In genomic region chr6:47631248-47632196, GRCh38 we compare ENCODE assay signal across 8 cellular contexts.
DNase-seq lines count a peak whose midpoint lies in the region; ATAC-seq, FAIRE-seq and TF ChIP-seq lines count a peak whose summit lies in the region.

No MANE protein-coding gene starts in this region.

- H3K79me2 ChIP-seq in OCI-LY3 (ENCODE audit: low read length), result no peaks in the 10 kb centered on the region

- peak; percentile 69 for DNase-seq in COLO829 (ENCODE audit: low spot score)
- DNase-seq in HL-60 (ENCODE audit: low read depth in 1 of 2, low spot score in 1 of 2), result peak in 1 of 2 experiments; percentile 9
- peak; percentile 71 for DNase-seq in bronchial epithelial cell (ENCODE audit: low read depth)
- DNase-seq in left colon, result no peak
- no peak for DNase-seq in upper lobe of right lung
- DNase-seq in stimulated activated CD4-positive, alpha-beta T cell treated with anti-CD3 and anti-CD28 coated beads, Interleukin-2, amount 100 ng/mL, for 48 hours, result no peak

- no peak overlapping the region for H3K4me3 ChIP-seq in HL-60 (replicated peaks; ENCODE audit: insufficient read depth, low read length)
- no peak overlapping the region for H3K4me3 ChIP-seq in OCI-LY3 (ENCODE audit: low read length)
- H3K4me3 ChIP-seq in bronchial epithelial cell (ENCODE audit: low read depth, low read length), result no peak overlapping the region
- H3K4me3 ChIP-seq in upper lobe of right lung, result no peak overlapping the region

- H3K27ac ChIP-seq in HL-60 (replicated peaks) (no peak overlapping the region), OCI-LY3 (ENCODE audit: low read length) (peak overlapping the region; percentile 45), upper lobe of right lung (no peak overlapping the region)

- peak overlapping the region; percentile 40 for H3K9ac ChIP-seq in OCI-LY3 (ENCODE audit: low read length)

- H4K20me1 ChIP-seq in OCI-LY3 (ENCODE audit: insufficient read depth, low read length), result no peaks in the 10 kb centered on the region

- H2AFZ ChIP-seq in OCI-LY3 (ENCODE audit: low read depth, low read length), result peak overlapping the region; percentile 43

- ATAC-seq in GM18907 (IDR thresholded peaks at IDR 0.05; ENCODE audit: unreplicated experiment) (peak; percentile 67), left colon (peak; percentile 72), upper lobe of right lung (peak; percentile 78)

- H3K9me3 ChIP-seq in OCI-LY3 (ENCODE audit: insufficient read depth, low read length) (no peaks in the 10 kb centered on the region), upper lobe of right lung (no peaks in the 10 kb centered on the region)

- peaks cover 1% of the 10 kb centered on the region for H3K36me3 ChIP-seq in OCI-LY3 (replicated peaks; ENCODE audit: low read depth, low read length)
- no peaks in the 10 kb centered on the region for H3K36me3 ChIP-seq in bronchial epithelial cell (ENCODE audit: control insufficient read depth, insufficient read depth, low read length)
- H3K36me3 ChIP-seq in upper lobe of right lung, result no peaks in the 10 kb centered on the region

- H3K4me1 ChIP-seq in OCI-LY3 (ENCODE audit: low read length) (peaks cover 49% of the 10 kb centered on the region), upper lobe of right lung (peaks cover 8% of the 10 kb centered on the region)

- no peaks in the 10 kb centered on the region for H3K27me3 ChIP-seq in HL-60 (ENCODE audit: insufficient read depth, poor library complexity, severe bottlenecking)
- no peaks in the 10 kb centered on the region for H3K27me3 ChIP-seq in OCI-LY3 (ENCODE audit: low read depth, low read length)
- H3K27me3 ChIP-seq in bronchial epithelial cell (ENCODE audit: control insufficient read depth, insufficient read depth, low read length), result no peaks in the 10 kb centered on the region
- no peaks in the 10 kb centered on the region for H3K27me3 ChIP-seq in upper lobe of right lung

- no peak for FAIRE-seq in bronchial epithelial cell (lab: Jason Lieb, UNC)

- intact Hi-C loops in left colon (cut with DNase I, micrococcal nuclease), result loop anchor here in 1 of 2 donors (5.0 kb wide), 1 partner anchor 151 kb away; the partner anchor contains the start of gene OPN5
- intact Hi-C loops in upper lobe of right lung (cut with DNase I), result loop anchor here (5.0 kb wide), 1 partner anchor 146 kb away; no protein-coding TSS in a partner anchor

- TF ChIP-seq CTCF in HL-60 (IDR thresholded peaks at IDR 0.05; ENCODE audit: insufficient read depth, low read length) (peak; percentile 0), OCI-LY3 (IDR thresholded peaks at IDR 0.05; ENCODE audit: low read depth, low read length) (peak; percentile 77), bronchial epithelial cell (IDR thresholded peaks at IDR 0.05; ENCODE audit: insufficient read depth, low read length, severe bottlenecking) (peak; percentile 59), upper lobe of right lung (IDR thresholded peaks at IDR 0.05) (peak; percentile 62)

- H3K4me2 ChIP-seq in OCI-LY3 (ENCODE audit: low read length), result peak overlapping the region; percentile 43

Comparison
In these comparisons a context has a peak if more than half of its experiments do, and no peak if none do; other contexts are left out.
1. DNase-seq: peak in COLO829 (single experiment) and bronchial epithelial cell (single experiment); none in left colon (0 of 2), upper lobe of right lung (single experiment) and stimulated activated CD4-positive, alpha-beta T cell treated with anti-CD3 and anti-CD28 coated beads, Interleukin-2, amount 100 ng/mL, for 48 hours (0 of 2).
2. CTCF ChIP-seq: peak in every context shown above with its lines; median percentile 77 in OCI-LY3; 62 in upper lobe of right lung; 59 in bronchial epithelial cell; 0 in HL-60.
3. Peak in every context shown above with its lines, with median percentiles within 50 percentile points of each other: ATAC-seq.